Comparison of ENCODE assay signal across 1 cellular context in genomic region chr11:57254631-57255030, GRCh38.
TF ChIP-seq lines count a peak whose summit lies in the region.

No MANE protein-coding gene starts in this region.

TF ChIP-seq in IMR-90, 13 proteins besides CTCF, POLR2A, EP300 and RAD21:
- TF ChIP-seq SMC3 (IDR thresholded peaks at IDR 0.05; ENCODE audit: low read depth, low read length) (no peak), RFX5 (IDR thresholded peaks at IDR 0.05; ENCODE audit: low read depth, low read length) (no peak), USF2 (IDR thresholded peaks at IDR 0.05; ENCODE audit: low read depth, low read length) (no peak), NFE2L2 (IDR thresholded peaks at IDR 0.05; ENCODE audit: low read depth, low read length) (no peak), MAFK (IDR thresholded peaks at IDR 0.05; ENCODE audit: low read depth, low read length) (no peak), CEBPB (IDR thresholded peaks at IDR 0.05; ENCODE audit: low read depth, low read length) (no peak), BHLHE40 (IDR thresholded peaks at IDR 0.05; ENCODE audit: low read depth, low read length) (no peak), RCOR1 (IDR thresholded peaks at IDR 0.05; ENCODE audit: insufficient replicate concordance, low read length) (no peak), FOS (IDR thresholded peaks at IDR 0.05; ENCODE audit: low read depth, low read length) (no peak), MXI1 (IDR thresholded peaks at IDR 0.05; ENCODE audit: borderline replicate concordance, low read depth, low read length) (no peak), MAZ (IDR thresholded peaks at IDR 0.05; ENCODE audit: borderline replicate concordance, low read depth, low read length) (no peak), CHD1 (IDR thresholded peaks at IDR 0.05; ENCODE audit: low read depth, low read length) (no peak)
- TF ChIP-seq, protein P1, sequence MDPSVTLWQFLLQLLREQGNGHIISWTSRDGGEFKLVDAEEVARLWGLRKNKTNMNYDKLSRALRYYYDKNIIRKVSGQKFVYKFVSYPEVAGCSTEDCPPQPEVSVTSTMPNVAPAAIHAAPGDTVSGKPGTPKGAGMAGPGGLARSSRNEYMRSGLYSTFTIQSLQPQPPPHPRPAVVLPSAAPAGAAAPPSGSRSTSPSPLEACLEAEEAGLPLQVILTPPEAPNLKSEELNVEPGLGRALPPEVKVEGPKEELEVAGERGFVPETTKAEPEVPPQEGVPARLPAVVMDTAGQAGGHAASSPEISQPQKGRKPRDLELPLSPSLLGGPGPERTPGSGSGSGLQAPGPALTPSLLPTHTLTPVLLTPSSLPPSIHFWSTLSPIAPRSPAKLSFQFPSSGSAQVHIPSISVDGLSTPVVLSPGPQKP (IDR thresholded peaks at IDR 0.05; ENCODE audit: borderline replicate concordance, low read depth, low read length), result no peak
